ENCODE assay signal across 10 cellular contexts in the genomic region with DNA sequence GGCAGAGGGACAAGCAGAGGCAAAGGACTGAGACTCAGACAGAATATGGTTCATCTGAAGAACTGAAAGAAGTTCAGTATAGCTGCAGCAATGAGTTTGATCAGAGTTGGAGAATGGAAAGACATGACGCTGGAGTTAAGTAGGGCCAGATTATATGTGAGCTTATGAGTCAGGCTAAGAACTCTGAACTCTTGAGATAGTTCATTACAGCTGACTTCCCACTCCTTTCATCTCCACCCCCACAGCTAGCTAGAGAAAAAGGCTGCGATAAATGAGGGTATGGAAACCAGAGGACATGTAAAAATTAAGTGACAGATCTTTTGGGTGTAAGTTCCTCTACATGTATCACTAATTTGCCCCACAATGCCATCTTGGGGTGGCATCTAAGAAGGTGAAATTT. TPM values are rescaled to one million over a fixed set of nuclear protein-coding genes. Genes with fewer than 3 reads are reported as not detected.
DNase-seq lines count a peak whose midpoint lies in the region; ATAC-seq and TF ChIP-seq lines count a peak whose summit lies in the region.
"Had no signal": no experiment of that assay in that cellular context is flagged by ENCODE, and none has a peak within 500 bp of the region (broad histone marks: within the 10 kb centered on the region; RNA-seq: fewer than 3 reads in every experiment).

No MANE protein-coding gene starts in this region.

- H3K27ac ChIP-seq in breast epithelium, result no peak overlapping the region
- H3K27ac ChIP-seq in upper lobe of right lung, result no peak overlapping the region
- H3K27ac ChIP-seq: PC-9 had no signal

- ATAC-seq in HG03354 (IDR thresholded peaks at IDR 0.05; ENCODE audit: poor library complexity, severe bottlenecking, unreplicated experiment) (no peak), HG02885 (IDR thresholded peaks at IDR 0.05; ENCODE audit: poor library complexity, unreplicated experiment) (no peak), upper lobe of right lung (no peak)

- H3K36me3 ChIP-seq in breast epithelium (no peaks in the 10 kb centered on the region), upper lobe of right lung (peaks cover 13% of the 10 kb centered on the region)

- intact Hi-C loops in breast epithelium (cut with DNase I; ENCODE audit: low total_unique reads) (no loop called here), upper lobe of right lung (cut with DNase I) (no loop called here)

- H3K27me3 ChIP-seq in breast epithelium (no peaks in the 10 kb centered on the region), upper lobe of right lung (no peaks in the 10 kb centered on the region)

- no peaks in the 10 kb centered on the region for H3K4me1 ChIP-seq in breast epithelium
- no peaks in the 10 kb centered on the region for H3K4me1 ChIP-seq in upper lobe of right lung

- no peaks in the 10 kb centered on the region for H3K9me3 ChIP-seq in breast epithelium
- no peaks in the 10 kb centered on the region for H3K9me3 ChIP-seq in upper lobe of right lung

- no peak for TF ChIP-seq POLR2A in breast epithelium (IDR thresholded peaks at IDR 0.05)

- H3K4me3 ChIP-seq in epithelial cell of proximal tubule (ENCODE audit: low read depth, low read length), result no peak overlapping the region
- no peak overlapping the region for H3K4me3 ChIP-seq in breast epithelium
- H3K4me3 ChIP-seq in upper lobe of right lung, result no peak overlapping the region
- H3K4me3 ChIP-seq: PC-9 had no signal

- peak; percentile 3 for TF ChIP-seq CTCF in GM10266 (IDR thresholded peaks at IDR 0.05; ENCODE audit: control insufficient read depth, insufficient read depth, low read depth, missing control alignments)
- TF ChIP-seq CTCF in epithelial cell of proximal tubule (conservative IDR thresholded peaks at IDR 0.05; ENCODE audit: low read depth, low read length), result peak; percentile 7
- TF ChIP-seq CTCF in breast epithelium (IDR thresholded peaks at IDR 0.05), result no peak
- no peak for TF ChIP-seq CTCF in upper lobe of right lung (IDR thresholded peaks at IDR 0.05)

- DNase-seq in GM10266 (ENCODE audit: extremely low spot score), result no peak
- peak; percentile 31 to 47 for DNase-seq in activated CD4-positive, alpha-beta T cell treated with anti-CD3 and anti-CD28 coated beads, Interleukin-2, amount 50 U/mL, for 48 hours
- DNase-seq in epithelial cell of proximal tubule (ENCODE audit: low read depth), result peak; percentile 18
- DNase-seq in stimulated activated CD4-positive, alpha-beta T cell treated with anti-CD3 and anti-CD28 coated beads, Interleukin-1b, Interleukin-23, amount 100 ng/mL, for 4 hours (ENCODE audit: low read depth in 2 of 2), result peak; percentile 9 to 26
- no peak for DNase-seq in breast epithelium (ENCODE audit: low spot score in 2 of 2)
- DNase-seq in upper lobe of right lung, result no peak
- DNase-seq: DMS79, PC-9 had no signal

RNA-seq across cellular contexts. Expression of a gene that starts 28.7 kb away (rescaled TPM):
- total RNA-seq in epithelial cell of proximal tubule (49.2 and 56.0 TPM in 2 replicates), breast epithelium (10 to 100 TPM; 25.9 to 38.1 (median 33.0) TPM), upper lobe of right lung (29.1 TPM)

RNA-seq across cellular contexts. Expression of a gene that starts 31.9 kb away (rescaled TPM):
- total RNA-seq in epithelial cell of proximal tubule (44.3 and 272 TPM in 2 replicates), breast epithelium (10 to 100 TPM; 25.1 to 50.5 (median 44.2) TPM), upper lobe of right lung (29.0 TPM)

RNA-seq across cellular contexts. Expression of a gene that starts 56.3 kb away (rescaled TPM):
- total RNA-seq in epithelial cell of proximal tubule, result 1.2 and 1.3 TPM in 2 replicates
- total RNA-seq in breast epithelium, result 10 to 100 TPM; 21.9 to 50.6 (median 47.9) TPM
- 30.2 TPM for total RNA-seq in upper lobe of right lung

Comparison
In these comparisons a context has a peak if more than half of its experiments do, and no peak if none do; other contexts are left out.
1. DNase-seq: peak in activated CD4-positive, alpha-beta T cell treated with anti-CD3 and anti-CD28 coated beads, Interleukin-2, amount 50 U/mL, for 48 hours (2 of 2), epithelial cell of proximal tubule (single experiment) and stimulated activated CD4-positive, alpha-beta T cell treated with anti-CD3 and anti-CD28 coated beads, Interleukin-1b, Interleukin-23, amount 100 ng/mL, for 4 hours (2 of 2); none in GM10266 (single experiment), breast epithelium (0 of 2) and upper lobe of right lung (single experiment).
2. CTCF ChIP-seq: peak in GM10266 (single experiment) and epithelial cell of proximal tubule (single experiment); none in breast epithelium (0 of 3) and upper lobe of right lung (single experiment).
3. RNA of a gene that starts 56.3 kb away (total RNA-seq): 21.9 to 50.6 TPM in breast epithelium and 30.2 TPM in upper lobe of right lung (single experiment); 1.2 to 1.3 TPM in epithelial cell of proximal tubule; every median in the first group is over 10 times any median in the second.